In the genomic region with DNA sequence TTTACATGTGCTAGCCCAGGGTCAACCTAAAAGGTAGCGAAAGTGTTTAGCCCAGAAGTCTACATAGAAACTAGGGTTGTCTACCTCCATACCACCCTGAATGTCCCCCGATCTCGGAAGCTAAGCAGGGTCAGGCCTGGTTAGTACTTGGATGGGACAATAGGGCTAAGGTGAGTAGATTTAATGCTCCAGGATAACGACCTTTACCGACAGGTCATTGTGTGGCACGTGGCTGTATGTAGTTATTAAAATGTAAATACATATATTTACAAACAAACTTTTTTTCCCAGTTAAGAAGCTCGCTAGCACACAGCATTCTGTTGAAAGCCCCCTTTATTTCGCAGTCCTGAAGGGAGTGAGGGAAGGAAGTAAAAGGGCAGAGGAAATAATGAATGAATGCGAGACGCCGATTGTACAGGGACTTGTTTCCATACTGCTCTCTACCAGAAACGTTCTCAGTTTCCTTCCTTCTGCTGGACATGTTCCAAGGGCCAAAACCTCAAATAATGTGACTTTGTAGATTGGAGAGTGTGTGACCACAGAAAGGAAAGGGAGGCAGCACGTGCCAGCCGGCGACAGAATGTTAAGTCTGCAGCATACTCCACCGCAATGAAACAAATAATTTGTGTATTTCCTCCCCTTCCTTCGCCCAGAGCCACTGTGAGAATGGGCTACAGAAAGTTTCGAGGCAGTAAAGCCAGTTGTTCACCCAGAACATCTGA, we compare ENCODE assay signal across 1 cellular context.
TF ChIP-seq lines count a peak whose summit lies in the region.

No MANE protein-coding gene starts in this region.

TF ChIP-seq in K562, 482 proteins besides CTCF, POLR2A, EP300 and RAD21 (continued from another document and continues in another):
- TF ChIP-seq, protein P1, sequence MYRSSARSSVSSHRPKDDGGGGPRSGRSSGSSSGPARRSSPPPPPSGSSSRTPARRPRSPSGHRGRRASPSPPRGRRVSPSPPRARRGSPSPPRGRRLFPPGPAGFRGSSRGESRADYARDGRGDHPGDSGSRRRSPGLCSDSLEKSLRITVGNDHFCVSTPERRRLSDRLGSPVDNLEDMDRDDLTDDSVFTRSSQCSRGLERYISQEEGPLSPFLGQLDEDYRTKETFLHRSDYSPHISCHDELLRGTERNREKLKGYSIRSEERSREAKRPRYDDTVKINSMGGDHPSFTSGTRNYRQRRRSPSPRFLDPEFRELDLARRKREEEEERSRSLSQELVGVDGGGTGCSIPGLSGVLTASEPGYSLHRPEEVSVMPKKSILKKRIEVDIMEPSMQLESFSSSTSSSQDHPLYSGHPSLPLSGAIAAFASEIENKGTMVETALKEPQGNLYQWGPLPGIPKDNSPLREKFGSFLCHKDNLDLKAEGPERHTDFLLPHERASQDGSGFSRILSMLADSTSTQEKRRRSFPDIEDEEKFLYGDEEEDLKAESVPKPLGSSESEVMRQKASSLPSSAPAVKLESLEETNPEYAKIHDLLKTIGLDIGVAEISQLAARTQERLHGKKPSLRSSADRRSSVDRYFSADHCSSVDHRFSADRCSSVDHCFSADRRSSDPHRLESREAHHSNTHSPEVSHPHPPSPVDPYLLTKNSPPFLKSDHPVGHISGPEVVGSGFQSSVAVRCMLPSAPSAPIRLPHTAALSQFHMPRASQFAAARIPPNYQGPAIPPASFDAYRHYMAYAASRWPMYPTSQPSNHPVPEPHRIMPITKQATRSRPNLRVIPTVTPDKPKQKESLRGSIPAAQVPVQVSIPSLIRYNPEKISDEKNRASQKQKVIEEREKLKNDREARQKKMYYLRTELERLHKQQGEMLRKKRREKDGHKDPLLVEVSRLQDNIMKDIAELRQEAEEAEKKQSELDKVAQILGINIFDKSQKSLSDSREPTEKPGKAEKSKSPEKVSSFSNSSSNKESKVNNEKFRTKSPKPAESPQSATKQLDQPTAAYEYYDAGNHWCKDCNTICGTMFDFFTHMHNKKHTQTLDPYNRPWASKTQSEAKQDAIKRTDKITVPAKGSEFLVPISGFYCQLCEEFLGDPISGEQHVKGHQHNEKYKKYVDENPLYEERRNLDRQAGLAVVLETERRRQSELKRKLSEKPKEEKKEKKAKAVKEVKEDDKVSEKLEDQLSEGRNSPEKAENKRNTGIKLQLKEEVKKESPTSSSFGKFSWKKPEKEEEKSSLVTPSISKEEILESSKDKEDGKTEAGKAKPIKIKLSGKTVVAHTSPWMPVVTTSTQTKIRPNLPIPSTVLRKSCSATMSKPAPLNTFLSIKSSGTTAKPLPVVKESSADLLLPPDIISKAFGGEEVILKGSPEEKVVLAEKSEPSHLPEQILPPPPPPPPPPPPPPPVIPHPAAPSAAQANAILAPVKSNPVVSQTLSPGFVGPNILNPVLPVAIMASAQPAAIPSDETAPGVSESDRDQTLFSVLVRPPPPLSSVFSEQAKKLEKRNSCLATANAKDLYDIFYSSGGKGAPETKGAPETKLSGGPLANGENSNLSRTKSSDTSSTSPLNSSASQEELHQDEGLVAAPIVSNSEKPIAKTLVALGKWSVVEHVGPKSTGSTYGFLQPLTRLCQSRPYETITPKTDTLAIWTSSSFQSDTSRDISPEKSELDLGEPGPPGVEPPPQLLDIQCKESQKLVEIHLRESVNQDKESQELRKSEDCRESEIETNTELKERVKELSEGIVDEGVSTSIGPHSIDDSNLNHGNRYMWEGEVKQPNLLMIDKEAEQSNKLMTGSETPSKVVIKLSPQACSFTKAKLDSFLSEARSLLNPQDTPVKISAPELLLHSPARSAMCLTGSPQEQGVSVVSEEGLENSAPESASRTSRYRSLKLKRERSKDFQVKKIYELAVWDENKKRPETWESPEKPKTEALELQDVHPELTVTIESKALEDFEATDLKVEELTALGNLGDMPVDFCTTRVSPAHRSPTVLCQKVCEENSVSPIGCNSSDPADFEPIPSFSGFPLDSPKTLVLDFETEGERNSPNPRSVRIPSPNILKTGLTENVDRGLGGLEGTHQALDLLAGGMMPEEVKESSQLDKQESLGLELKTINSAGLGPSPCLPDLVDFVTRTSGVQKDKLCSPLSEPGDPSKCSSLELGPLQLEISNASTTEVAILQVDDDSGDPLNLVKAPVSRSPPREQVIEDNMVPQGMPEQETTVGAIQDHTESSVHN (IDR thresholded peaks at IDR 0.05; ENCODE audit: borderline replicate concordance in 1 of 2, low read depth in 1 of 2), result no peak
- TF ChIP-seq ZNF699 (CRISPR knock-in tag; IDR thresholded peaks at IDR 0.05; ENCODE audit: insufficient replicate concordance) (no peak), E2F3 (CRISPR knock-in tag; IDR thresholded peaks at IDR 0.05) (no peak), SMARCC2 (IDR thresholded peaks at IDR 0.05; ENCODE audit: low read depth) (0 out of 2 replicates have a peak, but pooled peaks have one; percentile 16), LEF1 (IDR thresholded peaks at IDR 0.05) (no peak), ZBTB8A (IDR thresholded peaks at IDR 0.05; ENCODE audit: partially characterized antibody) (no peak), SOX6 (IDR thresholded peaks at IDR 0.05) (0 out of 2 replicates have a peak, but pooled peaks have one; percentile 15), ETV1 (tag; conservative IDR thresholded peaks at IDR 0.05; ENCODE audit: low read depth) (peak; percentile 22; the same call in 1 of the 2 replicates), BMI1 (IDR thresholded peaks at IDR 0.05; ENCODE audit: low read length) (no peak), CBX1 (IDR thresholded peaks at IDR 0.05; ENCODE audit: low read depth) (no peak), TOE1 (IDR thresholded peaks at IDR 0.05; ENCODE audit: borderline replicate concordance) (no peak), TOE1 (CRISPR knock-in tag; IDR thresholded peaks at IDR 0.05; ENCODE audit: borderline replicate concordance, low read depth) (no peak), IFI16 (CRISPR knock-in tag; IDR thresholded peaks at IDR 0.05) (no peak), XRCC5 (IDR thresholded peaks at IDR 0.05; ENCODE audit: low read depth, low read length) (no peak), CREB1 (IDR thresholded peaks at IDR 0.05) (no peak), CREB1 (CRISPR knock-in tag; IDR thresholded peaks at IDR 0.05) (no peak), ZNF79 (CRISPR knock-in tag; IDR thresholded peaks at IDR 0.05; ENCODE audit: low read depth) (no peak), RFX1 (IDR thresholded peaks at IDR 0.05) (no peak), ATF7 (IDR thresholded peaks at IDR 0.05) (no peak), BHLHE40 (IDR thresholded peaks at IDR 0.05; ENCODE audit: low read length) (peak; percentile 87), PCBP1 (IDR thresholded peaks at IDR 0.05; ENCODE audit: low read depth, low read length, poor library complexity, severe bottlenecking) (no peak)
- TF ChIP-seq, protein P2, sequence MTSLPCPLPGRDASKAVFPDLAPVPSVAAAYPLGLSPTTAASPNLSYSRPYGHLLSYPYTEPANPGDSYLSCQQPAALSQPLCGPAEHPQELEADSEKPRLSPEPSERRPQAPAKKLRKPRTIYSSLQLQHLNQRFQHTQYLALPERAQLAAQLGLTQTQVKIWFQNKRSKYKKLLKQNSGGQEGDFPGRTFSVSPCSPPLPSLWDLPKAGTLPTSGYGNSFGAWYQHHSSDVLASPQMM (CRISPR knock-in tag; IDR thresholded peaks at IDR 0.05), result no peak
- TF ChIP-seq, protein P3, sequence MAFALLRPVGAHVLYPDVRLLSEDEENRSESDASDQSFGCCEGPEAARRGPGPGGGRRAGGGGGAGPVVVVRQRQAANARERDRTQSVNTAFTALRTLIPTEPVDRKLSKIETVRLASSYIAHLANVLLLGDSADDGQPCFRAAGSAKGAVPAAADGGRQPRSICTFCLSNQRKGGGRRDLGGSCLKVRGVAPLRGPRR (CRISPR knock-in tag; IDR thresholded peaks at IDR 0.05), result no peak
- TF ChIP-seq, protein P4, sequence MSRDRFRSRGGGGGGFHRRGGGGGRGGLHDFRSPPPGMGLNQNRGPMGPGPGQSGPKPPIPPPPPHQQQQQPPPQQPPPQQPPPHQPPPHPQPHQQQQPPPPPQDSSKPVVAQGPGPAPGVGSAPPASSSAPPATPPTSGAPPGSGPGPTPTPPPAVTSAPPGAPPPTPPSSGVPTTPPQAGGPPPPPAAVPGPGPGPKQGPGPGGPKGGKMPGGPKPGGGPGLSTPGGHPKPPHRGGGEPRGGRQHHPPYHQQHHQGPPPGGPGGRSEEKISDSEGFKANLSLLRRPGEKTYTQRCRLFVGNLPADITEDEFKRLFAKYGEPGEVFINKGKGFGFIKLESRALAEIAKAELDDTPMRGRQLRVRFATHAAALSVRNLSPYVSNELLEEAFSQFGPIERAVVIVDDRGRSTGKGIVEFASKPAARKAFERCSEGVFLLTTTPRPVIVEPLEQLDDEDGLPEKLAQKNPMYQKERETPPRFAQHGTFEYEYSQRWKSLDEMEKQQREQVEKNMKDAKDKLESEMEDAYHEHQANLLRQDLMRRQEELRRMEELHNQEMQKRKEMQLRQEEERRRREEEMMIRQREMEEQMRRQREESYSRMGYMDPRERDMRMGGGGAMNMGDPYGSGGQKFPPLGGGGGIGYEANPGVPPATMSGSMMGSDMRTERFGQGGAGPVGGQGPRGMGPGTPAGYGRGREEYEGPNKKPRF (IDR thresholded peaks at IDR 0.05; ENCODE audit: low read depth, low read length), result no peak
- TF ChIP-seq, protein P5, sequence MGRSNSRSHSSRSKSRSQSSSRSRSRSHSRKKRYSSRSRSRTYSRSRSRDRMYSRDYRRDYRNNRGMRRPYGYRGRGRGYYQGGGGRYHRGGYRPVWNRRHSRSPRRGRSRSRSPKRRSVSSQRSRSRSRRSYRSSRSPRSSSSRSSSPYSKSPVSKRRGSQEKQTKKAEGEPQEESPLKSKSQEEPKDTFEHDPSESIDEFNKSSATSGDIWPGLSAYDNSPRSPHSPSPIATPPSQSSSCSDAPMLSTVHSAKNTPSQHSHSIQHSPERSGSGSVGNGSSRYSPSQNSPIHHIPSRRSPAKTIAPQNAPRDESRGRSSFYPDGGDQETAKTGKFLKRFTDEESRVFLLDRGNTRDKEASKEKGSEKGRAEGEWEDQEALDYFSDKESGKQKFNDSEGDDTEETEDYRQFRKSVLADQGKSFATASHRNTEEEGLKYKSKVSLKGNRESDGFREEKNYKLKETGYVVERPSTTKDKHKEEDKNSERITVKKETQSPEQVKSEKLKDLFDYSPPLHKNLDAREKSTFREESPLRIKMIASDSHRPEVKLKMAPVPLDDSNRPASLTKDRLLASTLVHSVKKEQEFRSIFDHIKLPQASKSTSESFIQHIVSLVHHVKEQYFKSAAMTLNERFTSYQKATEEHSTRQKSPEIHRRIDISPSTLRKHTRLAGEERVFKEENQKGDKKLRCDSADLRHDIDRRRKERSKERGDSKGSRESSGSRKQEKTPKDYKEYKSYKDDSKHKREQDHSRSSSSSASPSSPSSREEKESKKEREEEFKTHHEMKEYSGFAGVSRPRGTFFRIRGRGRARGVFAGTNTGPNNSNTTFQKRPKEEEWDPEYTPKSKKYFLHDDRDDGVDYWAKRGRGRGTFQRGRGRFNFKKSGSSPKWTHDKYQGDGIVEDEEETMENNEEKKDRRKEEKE (IDR thresholded peaks at IDR 0.05; ENCODE audit: borderline replicate concordance in 1 of 2, control insufficient read depth in 1 of 2, low read depth in 2 of 2, low read length in 1 of 2), result no peak
- TF ChIP-seq, protein P6, sequence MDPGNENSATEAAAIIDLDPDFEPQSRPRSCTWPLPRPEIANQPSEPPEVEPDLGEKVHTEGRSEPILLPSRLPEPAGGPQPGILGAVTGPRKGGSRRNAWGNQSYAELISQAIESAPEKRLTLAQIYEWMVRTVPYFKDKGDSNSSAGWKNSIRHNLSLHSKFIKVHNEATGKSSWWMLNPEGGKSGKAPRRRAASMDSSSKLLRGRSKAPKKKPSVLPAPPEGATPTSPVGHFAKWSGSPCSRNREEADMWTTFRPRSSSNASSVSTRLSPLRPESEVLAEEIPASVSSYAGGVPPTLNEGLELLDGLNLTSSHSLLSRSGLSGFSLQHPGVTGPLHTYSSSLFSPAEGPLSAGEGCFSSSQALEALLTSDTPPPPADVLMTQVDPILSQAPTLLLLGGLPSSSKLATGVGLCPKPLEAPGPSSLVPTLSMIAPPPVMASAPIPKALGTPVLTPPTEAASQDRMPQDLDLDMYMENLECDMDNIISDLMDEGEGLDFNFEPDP (CRISPR knock-in tag; IDR thresholded peaks at IDR 0.05), result no peak
- TF ChIP-seq, protein P7, sequence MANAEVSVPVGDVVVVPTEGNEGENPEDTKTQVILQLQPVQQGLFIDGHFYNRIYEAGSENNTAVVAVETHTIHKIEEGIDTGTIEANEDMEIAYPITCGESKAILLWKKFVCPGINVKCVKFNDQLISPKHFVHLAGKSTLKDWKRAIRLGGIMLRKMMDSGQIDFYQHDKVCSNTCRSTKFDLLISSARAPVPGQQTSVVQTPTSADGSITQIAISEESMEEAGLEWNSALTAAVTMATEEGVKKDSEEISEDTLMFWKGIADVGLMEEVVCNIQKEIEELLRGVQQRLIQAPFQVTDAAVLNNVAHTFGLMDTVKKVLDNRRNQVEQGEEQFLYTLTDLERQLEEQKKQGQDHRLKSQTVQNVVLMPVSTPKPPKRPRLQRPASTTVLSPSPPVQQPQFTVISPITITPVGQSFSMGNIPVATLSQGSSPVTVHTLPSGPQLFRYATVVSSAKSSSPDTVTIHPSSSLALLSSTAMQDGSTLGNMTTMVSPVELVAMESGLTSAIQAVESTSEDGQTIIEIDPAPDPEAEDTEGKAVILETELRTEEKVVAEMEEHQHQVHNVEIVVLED (CRISPR knock-in tag; IDR thresholded peaks at IDR 0.05), result no peak
- TF ChIP-seq, protein P8, sequence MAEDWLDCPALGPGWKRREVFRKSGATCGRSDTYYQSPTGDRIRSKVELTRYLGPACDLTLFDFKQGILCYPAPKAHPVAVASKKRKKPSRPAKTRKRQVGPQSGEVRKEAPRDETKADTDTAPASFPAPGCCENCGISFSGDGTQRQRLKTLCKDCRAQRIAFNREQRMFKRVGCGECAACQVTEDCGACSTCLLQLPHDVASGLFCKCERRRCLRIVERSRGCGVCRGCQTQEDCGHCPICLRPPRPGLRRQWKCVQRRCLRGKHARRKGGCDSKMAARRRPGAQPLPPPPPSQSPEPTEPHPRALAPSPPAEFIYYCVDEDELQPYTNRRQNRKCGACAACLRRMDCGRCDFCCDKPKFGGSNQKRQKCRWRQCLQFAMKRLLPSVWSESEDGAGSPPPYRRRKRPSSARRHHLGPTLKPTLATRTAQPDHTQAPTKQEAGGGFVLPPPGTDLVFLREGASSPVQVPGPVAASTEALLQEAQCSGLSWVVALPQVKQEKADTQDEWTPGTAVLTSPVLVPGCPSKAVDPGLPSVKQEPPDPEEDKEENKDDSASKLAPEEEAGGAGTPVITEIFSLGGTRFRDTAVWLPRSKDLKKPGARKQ (CRISPR knock-in tag; IDR thresholded peaks at IDR 0.05), result no peak
- TF ChIP-seq, protein P9, sequence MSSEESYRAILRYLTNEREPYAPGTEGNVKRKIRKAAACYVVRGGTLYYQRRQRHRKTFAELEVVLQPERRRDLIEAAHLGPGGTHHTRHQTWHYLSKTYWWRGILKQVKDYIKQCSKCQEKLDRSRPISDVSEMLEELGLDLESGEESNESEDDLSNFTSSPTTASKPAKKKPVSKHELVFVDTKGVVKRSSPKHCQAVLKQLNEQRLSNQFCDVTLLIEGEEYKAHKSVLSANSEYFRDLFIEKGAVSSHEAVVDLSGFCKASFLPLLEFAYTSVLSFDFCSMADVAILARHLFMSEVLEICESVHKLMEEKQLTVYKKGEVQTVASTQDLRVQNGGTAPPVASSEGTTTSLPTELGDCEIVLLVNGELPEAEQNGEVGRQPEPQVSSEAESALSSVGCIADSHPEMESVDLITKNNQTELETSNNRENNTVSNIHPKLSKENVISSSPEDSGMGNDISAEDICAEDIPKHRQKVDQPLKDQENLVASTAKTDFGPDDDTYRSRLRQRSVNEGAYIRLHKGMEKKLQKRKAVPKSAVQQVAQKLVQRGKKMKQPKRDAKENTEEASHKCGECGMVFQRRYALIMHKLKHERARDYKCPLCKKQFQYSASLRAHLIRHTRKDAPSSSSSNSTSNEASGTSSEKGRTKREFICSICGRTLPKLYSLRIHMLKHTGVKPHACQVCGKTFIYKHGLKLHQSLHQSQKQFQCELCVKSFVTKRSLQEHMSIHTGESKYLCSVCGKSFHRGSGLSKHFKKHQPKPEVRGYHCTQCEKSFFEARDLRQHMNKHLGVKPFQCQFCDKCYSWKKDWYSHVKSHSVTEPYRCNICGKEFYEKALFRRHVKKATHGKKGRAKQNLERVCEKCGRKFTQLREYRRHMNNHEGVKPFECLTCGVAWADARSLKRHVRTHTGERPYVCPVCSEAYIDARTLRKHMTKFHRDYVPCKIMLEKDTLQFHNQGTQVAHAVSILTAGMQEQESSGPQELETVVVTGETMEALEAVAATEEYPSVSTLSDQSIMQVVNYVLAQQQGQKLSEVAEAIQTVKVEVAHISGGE (CRISPR knock-in tag; IDR thresholded peaks at IDR 0.05), result 0 out of 6 replicates have a peak, but pooled peaks of 1 of the 3 experiments have one; percentile 94
